ENCODE assay signal across 10 cellular contexts in genomic region chr2:102051659-102052366, GRCh38.
DNase-seq lines count a peak whose midpoint lies in the region; TF ChIP-seq lines count a peak whose summit lies in the region.
"Had no signal": no experiment of that assay in that cellular context is flagged by ENCODE, and none has a peak within 500 bp of the region (broad histone marks: within the 10 kb centered on the region; RNA-seq: fewer than 3 reads in every experiment).

No MANE protein-coding gene starts in this region.

- peaks cover 12 to 45% of the 10 kb centered on the region in 2 donors for H3K4me1 ChIP-seq in adrenal gland (replicated peaks in 1 of 2)
- H3K4me1 ChIP-seq in left ventricle myocardium inferior: peaks cover 58% of the 10 kb centered on the region
- H3K4me1 ChIP-seq in sigmoid colon: peaks cover 0 to 45% (median 39%) of the 10 kb centered on the region in 4 donors
- no peaks in the 10 kb centered on the region for H3K4me1 ChIP-seq in A673 (ENCODE audit: insufficient read depth, low read length, poor library complexity, severe bottlenecking)

- TF ChIP-seq EP300 in sigmoid colon (IDR thresholded peaks at IDR 0.05): peak in 2 of 4 donors; percentile 18 to 37

- CTCF ChIA-PET in A673 (lab: Charles Lee): no interaction called here

- TF ChIP-seq CTCF in AG10803 (conservative IDR thresholded peaks at IDR 0.05; ENCODE audit: low read length): no peak
- no peak for TF ChIP-seq CTCF in adrenal gland (IDR thresholded peaks at IDR 0.05)
- peak; percentile 17 for TF ChIP-seq CTCF in left ventricle myocardium inferior (IDR thresholded peaks at IDR 0.05; ENCODE audit: borderline replicate concordance)
- no peak for TF ChIP-seq CTCF in sigmoid colon (IDR thresholded peaks at IDR 0.05)
- TF ChIP-seq CTCF in A673 (conservative IDR thresholded peaks at IDR 0.05; ENCODE audit: low read depth, low read length): no peak

- BruUV-seq in A673 (replicated peaks; lab: Mats Ljungman, UMichigan): no TSS peak

- H3K9me3 ChIP-seq in adrenal gland (replicated peaks in 1 of 3): no peaks in the 10 kb centered on the region
- H3K9me3 ChIP-seq in left ventricle myocardium inferior (replicated peaks): no peaks in the 10 kb centered on the region
- H3K9me3 ChIP-seq in sigmoid colon: no peaks in the 10 kb centered on the region
- no peaks in the 10 kb centered on the region for H3K9me3 ChIP-seq in A673 (ENCODE audit: low read depth, low read length, poor library complexity, severe bottlenecking)

- H3K36me3 ChIP-seq in adrenal gland (replicated peaks in 1 of 2) (no peaks in the 10 kb centered on the region), left ventricle myocardium inferior (no peaks in the 10 kb centered on the region), sigmoid colon (no peaks in the 10 kb centered on the region), A673 (ENCODE audit: insufficient read depth, low read length, poor library complexity, severe bottlenecking) (no peaks in the 10 kb centered on the region)

- H3K27me3 ChIP-seq in adrenal gland: no peaks in the 10 kb centered on the region
- peaks cover 14% of the 10 kb centered on the region for H3K27me3 ChIP-seq in left ventricle myocardium inferior (ENCODE audit: low read depth)
- H3K27me3 ChIP-seq in sigmoid colon: no peaks in the 10 kb centered on the region
- H3K27me3 ChIP-seq in A673 (replicated peaks; ENCODE audit: insufficient read depth, low read depth, low read length, poor library complexity): peaks cover 8% of the 10 kb centered on the region

- H3K4me3 ChIP-seq in AG10803 (ENCODE audit: low read length) (no peak overlapping the region), adrenal gland (no peak overlapping the region), left ventricle myocardium inferior (no peak overlapping the region), sigmoid colon (no peak overlapping the region), A673 (ENCODE audit: low read depth, low read length, poor library complexity, severe bottlenecking) (no peak overlapping the region)

- no peak for TF ChIP-seq POLR2A in adrenal gland (IDR thresholded peaks at IDR 0.05)
- no peak for TF ChIP-seq POLR2A in sigmoid colon (IDR thresholded peaks at IDR 0.05)

- DNase-seq in AG10803 (ENCODE audit: low read depth): peak; percentile 70
- peak in 2 of 7 donors; percentile 25 to 54 for DNase-seq in adrenal gland
- no peak for DNase-seq in left ventricle myocardium inferior
- DNase-seq in sigmoid colon: no peak
- no peak for DNase-seq in A673 (ENCODE audit: low spot score)
- no peak for DNase-seq in substantia nigra (lab: John Stamatoyannopoulos, UW)
- no peak for DNase-seq in activated CD8-positive, alpha-beta memory T cell treated with anti-CD3 and anti-CD28 coated beads, Interleukin-2, amount 50 U/mL, for 48 hours
- DNase-seq in activated effector memory CD4-positive, alpha-beta T cell treated with anti-CD3 and anti-CD28 coated beads, Interleukin-2, amount 50 U/mL, for 16 hours: no peak
- DNase-seq: NCI-H2081 treated with DMSO at 0.1 percent for 48 hours, PC-3 had no signal

- 74 to 82% (median 78%) methylated on average over 8 of the region's 8 CpGs for whole genome bisulfite sequencing in adrenal gland, 4 donors
- WGBS in sigmoid colon, 2 donors: 81 to 89% methylated on average over 8 of the region's 8 CpGs

- POLR2A ChIA-PET in A673 (lab: Charles Lee; ENCODE audit: low non-redundant PET): no interaction called here

- intact Hi-C loops in adrenal gland (cut with DNase I): no loop called here
- intact Hi-C loops in left ventricle myocardium inferior (cut with micrococcal nuclease): no loop called here
- intact Hi-C loops in sigmoid colon (cut with DNase I): loop anchor here (1.0 to 5.0 kb wide), 3 partner anchors 12 to 90 kb away; partner anchors contain the start of gene IL1R1
- intact Hi-C loops in A673 (cut with micrococcal nuclease; ENCODE audit: unreplicated experiment): no loop called here

- H3K27ac ChIP-seq in adrenal gland (peak overlapping the region; percentile 37 to 88 (median 68)), left ventricle myocardium inferior (replicated peaks) (peak overlapping the region; percentile 82), sigmoid colon (peak overlapping the region; percentile 76 to 89 (median 82)), A673 (ENCODE audit: low read depth, low read length, poor library complexity, severe bottlenecking) (no peak overlapping the region), substantia nigra (ENCODE audit: low read depth, low read length, poor library complexity, severe bottlenecking) (no peak overlapping the region)

Comparison
In these comparisons a context has a peak if more than half of its experiments do, and no peak if none do; other contexts are left out.
1. H3K27ac ChIP-seq: peak in adrenal gland (5 of 5), left ventricle myocardium inferior (single experiment) and sigmoid colon (4 of 4); none in A673 (single experiment) and substantia nigra (single experiment).